ENCODE assay signal across 14 cellular contexts in genomic region chr10:63588436-63589180, GRCh38.
A peak's percentile ranks its signal among the peaks of the same experiment; 100 is the strongest.
DNase-seq lines count a peak whose midpoint lies in the region; ATAC-seq, FAIRE-seq and TF ChIP-seq lines count a peak whose summit lies in the region.
"Had no signal": no experiment of that assay in that cellular context is flagged by ENCODE, and none has a peak within 500 bp of the region (broad histone marks: within the 10 kb centered on the region; RNA-seq: fewer than 3 reads in every experiment).

No MANE protein-coding gene starts in this region.

- no peak overlapping the region for H3K27ac ChIP-seq in trophoblast cell (ENCODE audit: low read depth, low read length)
- H3K27ac ChIP-seq: gastrocnemius medialis, thyroid gland had no signal

- no peak overlapping the region for H3K4ac ChIP-seq in trophoblast cell (ENCODE audit: low read depth, low read length)

- no peak overlapping the region for H4K12ac ChIP-seq in trophoblast cell (ENCODE audit: low read depth, low read length)

- in situ Hi-C loops in G401 (cut with HindIII; ENCODE audit: low sequenced_read_pairs) = no loop called here

- H3K4me3 Mint-ChIP-seq in activated T-cell treated with anti-CD3 and anti-CD28 coated beads, Interleukin-2, amount 50 U/mL, for 72 hours = no peak overlapping the region
- H3K4me3 Mint-ChIP-seq: activated CD4-positive, alpha-beta memory T cell treated with anti-CD3 and anti-CD28 coated beads, Interleukin-2, amount 10 ng/mL, durations not matched to agents 7 days and 5 days; activated naive CD4-positive, alpha-beta T cell treated with anti-CD3 and anti-CD28 coated beads for 36 hours; T-helper 1 cell treated with Interleukin-12 subunit alpha and Interleukin-12 subunit beta and Interleukin-4 antibody, amounts not matched to agents 30 μg/mL and 1 μg/mL, for 36 hours had no signal

- no peak overlapping the region for H3K14ac ChIP-seq in trophoblast cell (ENCODE audit: low read length)

- TF ChIP-seq CTCF in D721Med (IDR thresholded peaks at IDR 0.05; ENCODE audit: insufficient read depth, missing control alignments) = no peak

- no peak overlapping the region for H3K23ac ChIP-seq in trophoblast cell (ENCODE audit: low read length)

- no peaks in the 10 kb centered on the region for H3K9me3 Mint-ChIP-seq in activated T-cell treated with anti-CD3 and anti-CD28 coated beads, Interleukin-2, amount 50 U/mL, for 72 hours
- H3K9me3 Mint-ChIP-seq: activated CD4-positive, alpha-beta memory T cell treated with anti-CD3 and anti-CD28 coated beads, Interleukin-2, amount 10 ng/mL, durations not matched to agents 7 days and 5 days; activated naive CD4-positive, alpha-beta T cell treated with anti-CD3 and anti-CD28 coated beads for 36 hours; T-helper 1 cell treated with Interleukin-12 subunit alpha and Interleukin-12 subunit beta and Interleukin-4 antibody, amounts not matched to agents 30 μg/mL and 1 μg/mL, for 36 hours had no signal

- no peak overlapping the region for H3K27ac Mint-ChIP-seq in activated T-cell treated with anti-CD3 and anti-CD28 coated beads, Interleukin-2, amount 50 U/mL, for 72 hours
- H3K27ac Mint-ChIP-seq: activated CD4-positive, alpha-beta memory T cell treated with anti-CD3 and anti-CD28 coated beads, Interleukin-2, amount 10 ng/mL, durations not matched to agents 7 days and 5 days; activated naive CD4-positive, alpha-beta T cell treated with anti-CD3 and anti-CD28 coated beads for 36 hours; T-helper 1 cell treated with Interleukin-12 subunit alpha and Interleukin-12 subunit beta and Interleukin-4 antibody, amounts not matched to agents 30 μg/mL and 1 μg/mL, for 36 hours had no signal

- intact Hi-C loops in sciatic nerve (cut with DNase I) = no loop called here

- H3K79me1 ChIP-seq in trophoblast cell (ENCODE audit: low read length) = no peaks in the 10 kb centered on the region

- no peak overlapping the region for H2BK120ac ChIP-seq in trophoblast cell (ENCODE audit: insufficient read depth, low read length, poor library complexity)

- H3K4me3 ChIP-seq in trophoblast cell (ENCODE audit: low read depth, low read length) = no peak overlapping the region
- H3K4me3 ChIP-seq: gastrocnemius medialis, thyroid gland had no signal

- H2BK5ac ChIP-seq in trophoblast cell (ENCODE audit: low read depth, low read length, poor library complexity) = no peak overlapping the region

- no peaks in the 10 kb centered on the region for H3K36me3 Mint-ChIP-seq in activated T-cell treated with anti-CD3 and anti-CD28 coated beads, Interleukin-2, amount 50 U/mL, for 72 hours (ENCODE audit: insufficient read depth in 2 of 2)

- H2AK5ac ChIP-seq in trophoblast cell (ENCODE audit: low read length) = no peak overlapping the region

- H2BK12ac ChIP-seq in trophoblast cell (ENCODE audit: low read length) = no peak overlapping the region

- H3K9ac ChIP-seq in trophoblast cell (ENCODE audit: low read length) = no peak overlapping the region

- no peak for ATAC-seq in sciatic nerve
- ATAC-seq in activated T-cell treated with anti-CD3 and anti-CD28 coated beads, Interleukin-2, amount 50 U/mL, for 72 hours (replicated peaks in 1 of 2) = no peak
- ATAC-seq: gastrocnemius medialis, left cardiac atrium had no signal

- H3K27me3 ChIP-seq in trophoblast cell (ENCODE audit: insufficient read depth, low read length) = no peaks in the 10 kb centered on the region
- H3K27me3 ChIP-seq: gastrocnemius medialis, thyroid gland had no signal

- no peaks in the 10 kb centered on the region for H3K4me1 Mint-ChIP-seq in activated T-cell treated with anti-CD3 and anti-CD28 coated beads, Interleukin-2, amount 50 U/mL, for 72 hours (ENCODE audit: low read depth)
- H3K4me1 Mint-ChIP-seq: activated CD4-positive, alpha-beta memory T cell treated with anti-CD3 and anti-CD28 coated beads, Interleukin-2, amount 10 ng/mL, durations not matched to agents 7 days and 5 days had no signal

- DNase-seq in G401 (ENCODE audit: low spot score) = peak; percentile 75
- DNase-seq in NCI-H2081 treated with DMSO at 0.1 percent for 48 hours (lab: John Stamatoyannopoulos, UW) = peak; percentile 16
- DNase-seq in dermis blood vessel endothelial cell = peak; percentile 37
- peak; percentile 55 for DNase-seq in trophoblast cell
- DNase-seq in D721Med (ENCODE audit: insufficient read length, low spot score) = no peak
- no peak for DNase-seq in sciatic nerve (ENCODE audit: low spot score)
- DNase-seq in activated T-cell treated with anti-CD3 and anti-CD28 coated beads, Interleukin-2, amount 50 U/mL, for 72 hours = no peak
- DNase-seq: activated CD4-positive, alpha-beta memory T cell treated with anti-CD3 and anti-CD28 coated beads, Interleukin-2, amount 10 ng/mL, durations not matched to agents 7 days and 5 days; activated naive CD4-positive, alpha-beta T cell treated with anti-CD3 and anti-CD28 coated beads for 36 hours; gastrocnemius medialis; H7; left cardiac atrium; thyroid gland had no signal

- H3K9me3 ChIP-seq in trophoblast cell (ENCODE audit: insufficient read depth, low read depth, low read length) = no peaks in the 10 kb centered on the region
- H3K9me3 ChIP-seq: gastrocnemius medialis, thyroid gland had no signal

- no peak overlapping the region for H3K18ac ChIP-seq in trophoblast cell (ENCODE audit: low read length)

- H4K91ac ChIP-seq in trophoblast cell (ENCODE audit: low read depth, low read length) = no peak overlapping the region

- WGBS in trophoblast cell (ENCODE audit: extremely low coverage, insufficient coverage, insufficient read length) = no CpG with 5 or more reads among the region's 4 CpGs

- no peak overlapping the region for H4K8ac ChIP-seq in trophoblast cell (ENCODE audit: low read depth, low read length)

- H2AFZ ChIP-seq in trophoblast cell (ENCODE audit: insufficient read depth, low read length, poor library complexity) = no peak overlapping the region

- peaks cover 0 to 4% of the 10 kb centered on the region in 2 experiments for H3K4me1 ChIP-seq in trophoblast cell (ENCODE audit: control insufficient read depth in 1 of 2, insufficient read depth in 2 of 2, low read length in 2 of 2)

- no peak for FAIRE-seq in D721Med (lab: Jason Lieb, UNC)

- H3K36me3 ChIP-seq in trophoblast cell (ENCODE audit: control insufficient read depth in 1 of 2, insufficient read depth in 2 of 2, low read length in 2 of 2) = no peaks in the 10 kb centered on the region
- H3K36me3 ChIP-seq: gastrocnemius medialis, thyroid gland had no signal

- no peaks in the 10 kb centered on the region for H3K79me2 ChIP-seq in trophoblast cell (ENCODE audit: control insufficient read depth, insufficient read depth, low read length, poor library complexity)

- H3K27me3 Mint-ChIP-seq in activated T-cell treated with anti-CD3 and anti-CD28 coated beads, Interleukin-2, amount 50 U/mL, for 72 hours (ENCODE audit: low read depth) = no peaks in the 10 kb centered on the region
- H3K27me3 Mint-ChIP-seq: activated CD4-positive, alpha-beta memory T cell treated with anti-CD3 and anti-CD28 coated beads, Interleukin-2, amount 10 ng/mL, durations not matched to agents 7 days and 5 days had no signal

- H3K4me2 ChIP-seq in trophoblast cell (ENCODE audit: low read length) = no peak overlapping the region

Comparison
In these comparisons a context has a peak if more than half of its experiments do, and no peak if none do; other contexts are left out.
1. DNase-seq: peak in G401 (single experiment), NCI-H2081 treated with DMSO at 0.1 percent for 48 hours (single experiment), dermis blood vessel endothelial cell (single experiment) and trophoblast cell (2 of 2); none in D721Med (single experiment), sciatic nerve (single experiment) and activated T-cell treated with anti-CD3 and anti-CD28 coated beads, Interleukin-2, amount 50 U/mL, for 72 hours (0 of 2).